In the genomic region with DNA sequence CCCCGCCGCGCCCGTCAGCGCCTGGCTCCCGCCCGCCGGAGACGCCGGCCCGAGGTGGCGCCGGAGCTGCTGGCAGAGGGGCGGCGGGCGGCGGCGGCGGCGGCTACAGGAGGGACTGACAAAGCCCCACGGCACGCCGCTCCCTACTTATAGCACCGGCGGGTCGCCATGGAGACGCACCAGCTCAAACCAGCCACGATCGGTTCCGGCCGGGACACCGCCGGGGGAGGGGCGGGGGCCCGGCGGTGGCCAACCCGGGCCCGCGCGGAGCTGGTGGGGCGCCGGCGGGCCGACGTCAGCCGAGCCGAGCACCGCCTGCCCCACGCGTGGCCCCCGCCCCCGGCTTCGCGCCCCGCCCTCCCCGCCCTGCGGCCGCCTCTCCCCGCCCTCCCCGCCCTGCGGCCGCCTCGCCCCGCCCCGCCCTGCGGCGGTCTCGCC, we compare ENCODE assay signal across 8 cellular contexts. TPM values are rescaled to one million over a fixed set of nuclear protein-coding genes. Genes with fewer than 3 reads are reported as not detected.
DNase-seq lines count a peak whose midpoint lies in the region; ATAC-seq and TF ChIP-seq lines count a peak whose summit lies in the region.

A gene (minus strand): TSS at position 120 of the 438 bp plus-strand sequence. CDS start 3,295 bp downstream, outside the sequence.

- H3K27ac ChIP-seq in SU-DHL-6 (ENCODE audit: low read depth, low read length): peak within 1 kb of the TSS; percentile 86
- H3K27ac ChIP-seq in upper lobe of left lung: peak within 1 kb of the TSS; percentile 92 to 93 (median 92)

- H3K4me3 ChIP-seq in GM12865 (ENCODE audit: low read depth, low read length): peak within 1 kb of the TSS; percentile 87
- H3K4me3 ChIP-seq in SU-DHL-6 (ENCODE audit: insufficient read depth, low read length, poor library complexity, severe bottlenecking): peak within 1 kb of the TSS; percentile 82
- peak within 1 kb of the TSS; percentile 67 to 87 (median 75) for H3K4me3 ChIP-seq in upper lobe of left lung

- H3K79me2 ChIP-seq in SU-DHL-6 (ENCODE audit: insufficient read depth, low read length): peaks cover 41% of the 10 kb centered on the region

- TF ChIP-seq CTCF in GM12865 (IDR thresholded peaks at IDR 0.05; ENCODE audit: insufficient read depth, low read depth, low read length, missing control alignments) (no peak), SU-DHL-6 (IDR thresholded peaks at IDR 0.05; ENCODE audit: insufficient read depth, low read length, poor library complexity, severe bottlenecking) (no peak), upper lobe of left lung (IDR thresholded peaks at IDR 0.05) (peak in 1 of 6 experiments; percentile 25)

- H3K9ac ChIP-seq in SU-DHL-6 (ENCODE audit: low read length): peak within 1 kb of the TSS; percentile 86

- H3K36me3 ChIP-seq in SU-DHL-6 (ENCODE audit: low read length) (peaks cover 26% of the 10 kb centered on the region), upper lobe of left lung (peaks cover 3 to 19% (median 11%) of the 10 kb centered on the region in 4 donors)

- H3K4me1 Mint-ChIP-seq in activated naive CD8-positive, alpha-beta T cell treated with anti-CD3 and anti-CD28 coated beads, Interleukin-2, amount 10 ng/mL, durations not matched to agents 7 days and 5 days: peaks cover 32% of the 10 kb centered on the region

- peak within 1 kb of the TSS; percentile 94 for H3K27ac Mint-ChIP-seq in activated naive CD8-positive, alpha-beta T cell treated with anti-CD3 and anti-CD28 coated beads, Interleukin-2, amount 10 ng/mL, durations not matched to agents 7 days and 5 days

- H3K4me1 ChIP-seq in upper lobe of left lung: peaks cover 32 to 39% (median 38%) of the 10 kb centered on the region in 4 donors

- H3K9me2 ChIP-seq in SU-DHL-6 (replicated peaks; ENCODE audit: insufficient read depth, low read length): no peaks in the 10 kb centered on the region

- H4K20me1 ChIP-seq in SU-DHL-6 (ENCODE audit: low read depth, low read length): peaks cover 28% of the 10 kb centered on the region

- peak within 1 kb of the TSS; percentile 97 for H3K4me3 Mint-ChIP-seq in activated naive CD8-positive, alpha-beta T cell treated with anti-CD3 and anti-CD28 coated beads, Interleukin-2, amount 10 ng/mL, durations not matched to agents 7 days and 5 days

- peak; percentile 74 for ATAC-seq in HG02763 (IDR thresholded peaks at IDR 0.05; ENCODE audit: unreplicated experiment)
- peak; percentile 84 for ATAC-seq in activated naive CD8-positive, alpha-beta T cell treated with anti-CD3 and anti-CD28 coated beads, Interleukin-2, amount 10 ng/mL, durations not matched to agents 7 days and 5 days (ENCODE audit: low read depth)
- peak; percentile 92 for ATAC-seq in Right ventricle myocardium superior (ENCODE audit: poor library complexity)
- ATAC-seq in upper lobe of left lung (ENCODE audit: low FRiP score in 2 of 2): peak; percentile 92 to 95

- peaks cover 14% of the 10 kb centered on the region for H3K36me3 Mint-ChIP-seq in activated naive CD8-positive, alpha-beta T cell treated with anti-CD3 and anti-CD28 coated beads, Interleukin-2, amount 10 ng/mL, durations not matched to agents 7 days and 5 days

- peak within 1 kb of the TSS; percentile 85 for H2AFZ ChIP-seq in SU-DHL-6 (ENCODE audit: low read depth, low read length, severe bottlenecking)

- H3K9me3 Mint-ChIP-seq in activated naive CD8-positive, alpha-beta T cell treated with anti-CD3 and anti-CD28 coated beads, Interleukin-2, amount 10 ng/mL, durations not matched to agents 7 days and 5 days: no peaks in the 10 kb centered on the region

- peak within 1 kb of the TSS; percentile 97 for H3K4me2 ChIP-seq in SU-DHL-6 (ENCODE audit: low read depth, low read length, poor library complexity, severe bottlenecking)

- H3F3A ChIP-seq in SU-DHL-6 (ENCODE audit: insufficient read depth): peaks cover 34% of the 10 kb centered on the region

- H3K27me3 Mint-ChIP-seq in activated naive CD8-positive, alpha-beta T cell treated with anti-CD3 and anti-CD28 coated beads, Interleukin-2, amount 10 ng/mL, durations not matched to agents 7 days and 5 days: no peaks in the 10 kb centered on the region

- DNase-seq in GM12865 (ENCODE audit: low read depth) (peak; percentile 98), NCI-H1417 (lab: John Stamatoyannopoulos, UW) (peak; percentile 99 to 100 (median 100)), Right ventricle myocardium superior (peak; percentile 97), posterior vena cava (ENCODE audit: low spot score) (peak; percentile 99), upper lobe of left lung (peak; percentile 93 to 99)
- peak; percentile 93 for DNase-seq in activated naive CD8-positive, alpha-beta T cell treated with anti-CD3 and anti-CD28 coated beads, Interleukin-2, amount 10 ng/mL, durations not matched to agents 7 days and 5 days

- H3K9me3 ChIP-seq in SU-DHL-6 (ENCODE audit: insufficient read depth, low read length) (no peaks in the 10 kb centered on the region), upper lobe of left lung (no peaks in the 10 kb centered on the region)

- intact Hi-C loops in Right ventricle myocardium superior (cut with DNase I) (loop anchor here (5.0 kb wide), 1 partner anchor 219 kb away; no protein-coding TSS in a partner anchor), posterior vena cava (cut with DNase I) (no loop called here)

- H3K27me3 ChIP-seq in SU-DHL-6 (ENCODE audit: low read length) (no peaks in the 10 kb centered on the region), upper lobe of left lung (no peaks in the 10 kb centered on the region)

- WGBS in upper lobe of left lung, 2 donors: 0% methylated on average over 2 to 3 of the region's 68 CpGs

- peak in 1 of 4 donors; percentile 50 for TF ChIP-seq EP300 in upper lobe of left lung (IDR thresholded peaks at IDR 0.05)

- POLR2A ChIA-PET in activated naive CD8-positive, alpha-beta T cell treated with anti-CD3 and anti-CD28 coated beads, Interleukin-2, amount 10 ng/mL, durations not matched to agents 7 days and 5 days (lab: Charles Lee): interaction anchor here (1.0 to 2.1 kb wide), 12 partner anchors 11 to 330 kb away, joined by 3 to 11 read pairs (median 4); a partner anchor contains a TSS

- peak in 3 of 4 donors; percentile 33 to 89 (median 72) for TF ChIP-seq POLR2A in upper lobe of left lung (IDR thresholded peaks at IDR 0.05)

RNA-seq across cellular contexts. Expression of the gene that starts here (rescaled TPM):
- total RNA-seq in activated naive CD8-positive, alpha-beta T cell treated with anti-CD3 and anti-CD28 coated beads, Interleukin-2, amount 10 ng/mL, durations not matched to agents 7 days and 5 days: 10 to 100 TPM; 42.0 to 43.8 TPM
- total RNA-seq in Right ventricle myocardium superior (33.2 TPM), posterior vena cava (10 to 100 TPM; 51.7 to 67.6 TPM), upper lobe of left lung (100 to 1,000 TPM in 1 of 6 donors, 10 to 100 TPM in 4, 1 to 10 TPM in 1; 3.1 to 223 (median 46.0) TPM)

Comparison
In these comparisons a context has a peak if more than half of its experiments do, and no peak if none do; other contexts are left out.
1. Peak in every context shown above with its lines: DNase-seq, ATAC-seq, H3K4me3 ChIP-seq and H3K27ac ChIP-seq.